ENCODE assay signal across 19 cellular contexts in genomic region chr6:84897874-84898635, GRCh38.
DNase-seq lines count a peak whose midpoint lies in the region; ATAC-seq and TF ChIP-seq lines count a peak whose summit lies in the region.
"Had no signal": no experiment of that assay in that cellular context is flagged by ENCODE, and none has a peak within 500 bp of the region (broad histone marks: within the 10 kb centered on the region; RNA-seq: fewer than 3 reads in every experiment).

No MANE protein-coding gene starts in this region.

- H3K9ac ChIP-seq in fibroblast of lung (ENCODE audit: insufficient read depth, low read length), result no peak overlapping the region

- intact Hi-C loops in activated CD4-positive, alpha-beta T cell treated with anti-CD3 and anti-CD28 coated beads, Interleukin-2, amount 10 ng/mL, durations not matched to agents 24 days and 14 days (cut with micrococcal nuclease), result no loop called here
- intact Hi-C loops in activated CD4-positive, alpha-beta T cell treated with anti-CD3 and anti-CD28 coated beads for 36 hours (cut with DNase I, micrococcal nuclease), result no loop called here

- no peaks in the 10 kb centered on the region for H3K27me3 ChIP-seq in fibroblast of lung (ENCODE audit: control insufficient read depth, insufficient read depth, low read length)
- H3K27me3 ChIP-seq: stomach, uterus had no signal

- H3K9me3 ChIP-seq in fibroblast of lung (ENCODE audit: control insufficient read depth, insufficient read depth, low read depth, low read length), result no peaks in the 10 kb centered on the region
- H3K9me3 ChIP-seq: stomach, uterus had no signal

- CTCF ChIA-PET in activated CD4-positive, alpha-beta T cell treated with anti-CD3 and anti-CD28 coated beads for 36 hours (lab: Charles Lee), result no interaction called here

- H3K4me1 ChIP-seq in fibroblast of lung (ENCODE audit: control insufficient read depth, extremely low read depth, insufficient read depth, low read length), result no peaks in the 10 kb centered on the region
- H3K4me1 ChIP-seq: stomach, uterus had no signal

- no peak for TF ChIP-seq CTCF in fibroblast of lung (conservative IDR thresholded peaks at IDR 0.05 in 1 of 2, IDR thresholded peaks at IDR 0.05 in 1 of 2; ENCODE audit: low read depth in 1 of 2, low read length in 2 of 2)

- no peak overlapping the region for H3K4me3 ChIP-seq in fibroblast of lung (replicated peaks in 1 of 4; ENCODE audit: control extremely low read depth in 1 of 4, insufficient read depth in 1 of 4, low read depth in 3 of 4, low read length in 4 of 4)
- H3K4me3 ChIP-seq: smooth muscle cell, stomach, uterus had no signal

- H3K79me2 ChIP-seq in fibroblast of lung (ENCODE audit: control insufficient read depth, insufficient read depth, low read length), result no peaks in the 10 kb centered on the region

- no peak overlapping the region for H3K4me2 ChIP-seq in fibroblast of lung (ENCODE audit: extremely low read depth, insufficient read depth, low read length)
- H3K4me2 ChIP-seq: smooth muscle cell had no signal

- POLR2A ChIA-PET in activated CD4-positive, alpha-beta T cell treated with anti-CD3 and anti-CD28 coated beads for 36 hours (lab: Charles Lee), result no interaction called here

- no peaks in the 10 kb centered on the region for H3K27me3 Mint-ChIP-seq in activated CD4-positive, alpha-beta T cell treated with anti-CD3 and anti-CD28 coated beads, Interleukin-2, amount 10 ng/mL, durations not matched to agents 24 days and 14 days
- H3K27me3 Mint-ChIP-seq in activated CD4-positive, alpha-beta T cell treated with anti-CD3 and anti-CD28 coated beads for 36 hours, result no peaks in the 10 kb centered on the region

- no peak overlapping the region for H3K4me3 Mint-ChIP-seq in activated CD4-positive, alpha-beta T cell treated with anti-CD3 and anti-CD28 coated beads, Interleukin-2, amount 10 ng/mL, durations not matched to agents 24 days and 14 days
- no peak overlapping the region for H3K4me3 Mint-ChIP-seq in activated CD4-positive, alpha-beta T cell treated with anti-CD3 and anti-CD28 coated beads for 36 hours
- H3K4me3 Mint-ChIP-seq: T-helper 2 cell treated with Interferon-gamma antibody and Interleukin-4, amounts not matched to agents 5 μg/mL and 100 μg/mL, for 36 hours had no signal

- no peak overlapping the region for H3K27ac ChIP-seq in fibroblast of lung (ENCODE audit: insufficient read depth, low read length)
- H3K27ac ChIP-seq: stomach, uterus had no signal

- no peaks in the 10 kb centered on the region for H3K9me3 Mint-ChIP-seq in activated CD4-positive, alpha-beta T cell treated with anti-CD3 and anti-CD28 coated beads, Interleukin-2, amount 10 ng/mL, durations not matched to agents 24 days and 14 days
- H3K9me3 Mint-ChIP-seq in activated CD4-positive, alpha-beta T cell treated with anti-CD3 and anti-CD28 coated beads for 36 hours (ENCODE audit: low read depth), result peaks cover 2% of the 10 kb centered on the region
- H3K9me3 Mint-ChIP-seq: T-helper 2 cell treated with Interferon-gamma antibody and Interleukin-4, amounts not matched to agents 5 μg/mL and 100 μg/mL, for 36 hours had no signal

- no peaks in the 10 kb centered on the region for H3K4me1 Mint-ChIP-seq in activated CD4-positive, alpha-beta T cell treated with anti-CD3 and anti-CD28 coated beads, Interleukin-2, amount 10 ng/mL, durations not matched to agents 24 days and 14 days
- H3K4me1 Mint-ChIP-seq in activated CD4-positive, alpha-beta T cell treated with anti-CD3 and anti-CD28 coated beads for 36 hours, result no peaks in the 10 kb centered on the region

- H2AFZ ChIP-seq in fibroblast of lung (ENCODE audit: low read length), result no peak overlapping the region

- no peak overlapping the region for H3K27ac Mint-ChIP-seq in activated CD4-positive, alpha-beta T cell treated with anti-CD3 and anti-CD28 coated beads, Interleukin-2, amount 10 ng/mL, durations not matched to agents 24 days and 14 days
- H3K27ac Mint-ChIP-seq in activated CD4-positive, alpha-beta T cell treated with anti-CD3 and anti-CD28 coated beads for 36 hours, result no peak overlapping the region
- H3K27ac Mint-ChIP-seq: T-helper 2 cell treated with Interferon-gamma antibody and Interleukin-4, amounts not matched to agents 5 μg/mL and 100 μg/mL, for 36 hours had no signal

- DNase-seq in activated CD4-positive, alpha-beta T cell treated with anti-CD3 and anti-CD28 coated beads, Interleukin-2, amount 10 ng/mL, durations not matched to agents 24 days and 14 days, result peak; percentile 10
- no peak for DNase-seq in activated CD4-positive, alpha-beta T cell treated with anti-CD3 and anti-CD28 coated beads for 36 hours
- DNase-seq in SW 1271 (lab: John Stamatoyannopoulos, UW), result peak; percentile 24 to 59
- peak; percentile 22 to 89 for DNase-seq in fibroblast of lung (ENCODE audit: low read depth in 2 of 2)
- DNase-seq in smooth muscle cell of the brain vasculature (ENCODE audit: low read depth, low spot score), result peak; percentile 41
- DNase-seq in hypothalamus (lab: John Stamatoyannopoulos, UW), result no peak
- DNase-seq in stimulated activated CD4-positive, alpha-beta T cell treated with anti-CD3 and anti-CD28 coated beads, Interleukin-12 subunit alpha, Interleukin-12 subunit beta, amount 100 ng/mL, for 4 hours, result no peak
- DNase-seq: 8988T; activated CD4-positive, alpha-beta T cell treated with anti-CD3 and anti-CD28 coated beads for 48 hours; activated T-cell treated with anti-CD3 and anti-CD28 coated beads, Interleukin-2, amount 50 U/mL, for 1 hour; NCI-H187 treated with DMSO at 0.1 percent for 48 hours; NCI-H526 treated with DMSO at 0.1 percent for 48 hours; occipital lobe; RPMI8226; stomach; uterus had no signal

- no peaks in the 10 kb centered on the region for H4K20me1 ChIP-seq in fibroblast of lung (ENCODE audit: control insufficient read depth, extremely low read depth, insufficient read depth, low read length)

- H3K36me3 Mint-ChIP-seq in activated CD4-positive, alpha-beta T cell treated with anti-CD3 and anti-CD28 coated beads, Interleukin-2, amount 10 ng/mL, durations not matched to agents 24 days and 14 days (ENCODE audit: low read depth), result no peaks in the 10 kb centered on the region
- no peaks in the 10 kb centered on the region for H3K36me3 Mint-ChIP-seq in activated CD4-positive, alpha-beta T cell treated with anti-CD3 and anti-CD28 coated beads for 36 hours (ENCODE audit: low read depth)

- no peaks in the 10 kb centered on the region for H3K36me3 ChIP-seq in fibroblast of lung (ENCODE audit: control insufficient read depth, insufficient read depth, low read length)
- H3K36me3 ChIP-seq: stomach, uterus had no signal

- ATAC-seq in activated CD4-positive, alpha-beta T cell treated with anti-CD3 and anti-CD28 coated beads for 36 hours, result no peak
- ATAC-seq in GM21723 (IDR thresholded peaks at IDR 0.05; ENCODE audit: unreplicated experiment), result no peak

Comparison
In these comparisons a context has a peak if more than half of its experiments do, and no peak if none do; other contexts are left out.
1. DNase-seq: peak in activated CD4-positive, alpha-beta T cell treated with anti-CD3 and anti-CD28 coated beads, Interleukin-2, amount 10 ng/mL, durations not matched to agents 24 days and 14 days (single experiment), SW 1271 (2 of 2), fibroblast of lung (2 of 2) and smooth muscle cell of the brain vasculature (single experiment); none in activated CD4-positive, alpha-beta T cell treated with anti-CD3 and anti-CD28 coated beads for 36 hours (single experiment), hypothalamus (0 of 51) and stimulated activated CD4-positive, alpha-beta T cell treated with anti-CD3 and anti-CD28 coated beads, Interleukin-12 subunit alpha, Interleukin-12 subunit beta, amount 100 ng/mL, for 4 hours (single experiment).